ENCODE assay signal across 11 cellular contexts in genomic region chr10:58755688-58756087, GRCh38.
DNase-seq lines count a peak whose midpoint lies in the region; ATAC-seq and TF ChIP-seq lines count a peak whose summit lies in the region.
"Had no signal": no experiment of that assay in that cellular context is flagged by ENCODE, and none has a peak within 500 bp of the region (broad histone marks: within the 10 kb centered on the region; RNA-seq: fewer than 3 reads in every experiment).

No MANE protein-coding gene starts in this region.

- H3K9me3 ChIP-seq in HEK293 (ENCODE audit: control insufficient read depth, insufficient read depth, low read depth, low read length), result no peaks in the 10 kb centered on the region
- no peaks in the 10 kb centered on the region for H3K9me3 ChIP-seq in thymus (ENCODE audit: control insufficient read depth)
- H3K9me3 ChIP-seq: pancreas had no signal

- peak overlapping the region; percentile 19; the same call in 1 of the 2 replicates for H3K4me3 ChIP-seq in HEK293 (ENCODE audit: low read depth, low read length)
- no peak overlapping the region for H3K4me3 ChIP-seq in thymus (ENCODE audit: low read length)

- H3K36me3 ChIP-seq in HEK293 (ENCODE audit: control insufficient read depth in 2 of 2, insufficient read depth in 1 of 2, low read length in 2 of 2) (no peaks in the 10 kb centered on the region), thymus (ENCODE audit: control insufficient read depth, insufficient read depth) (no peaks in the 10 kb centered on the region)
- H3K36me3 ChIP-seq: pancreas had no signal

- 84% methylated on average over 4 of the region's 4 CpGs for WGBS in thymus

- peak overlapping the region in 3 of 5 experiments; percentile 66 to 81 (median 71) for H3K27ac Mint-ChIP-seq in brain
- H3K27ac Mint-ChIP-seq in activated CD4-positive, alpha-beta memory T cell treated with anti-CD3 and anti-CD28 coated beads, Interleukin-2, amount 10 ng/mL, durations not matched to agents 7 days and 5 days, result no peak overlapping the region
- H3K27ac Mint-ChIP-seq in activated CD4-positive, alpha-beta T cell treated with anti-CD3 and anti-CD28 coated beads, Interleukin-2, amount 10 ng/mL, durations not matched to agents 7 days and 5 days, result no peak overlapping the region
- H3K27ac Mint-ChIP-seq: activated CD8-positive, alpha-beta memory T cell treated with anti-CD3 and anti-CD28 coated beads, Interleukin-2, amount 10 ng/mL, durations not matched to agents 7 days and 5 days; stimulated activated memory B cell treated with anti-CD40 and anti-IgM and Interleukin-4, amounts not matched to agents 10 μg/mL and 1 μg/mL and 100 μg/mL, for 72 hours had no signal

- no peaks in the 10 kb centered on the region for H3K9me3 Mint-ChIP-seq in brain
- no peaks in the 10 kb centered on the region for H3K9me3 Mint-ChIP-seq in activated CD4-positive, alpha-beta memory T cell treated with anti-CD3 and anti-CD28 coated beads, Interleukin-2, amount 10 ng/mL, durations not matched to agents 7 days and 5 days
- no peaks in the 10 kb centered on the region for H3K9me3 Mint-ChIP-seq in activated CD4-positive, alpha-beta T cell treated with anti-CD3 and anti-CD28 coated beads, Interleukin-2, amount 10 ng/mL, durations not matched to agents 7 days and 5 days
- H3K9me3 Mint-ChIP-seq: stimulated activated memory B cell treated with anti-CD40 and anti-IgM and Interleukin-4, amounts not matched to agents 10 μg/mL and 1 μg/mL and 100 μg/mL, for 72 hours had no signal

- H3K4me1 Mint-ChIP-seq in brain, result peaks cover 48% of the 10 kb centered on the region
- no peaks in the 10 kb centered on the region for H3K4me1 Mint-ChIP-seq in activated CD4-positive, alpha-beta memory T cell treated with anti-CD3 and anti-CD28 coated beads, Interleukin-2, amount 10 ng/mL, durations not matched to agents 7 days and 5 days
- no peaks in the 10 kb centered on the region for H3K4me1 Mint-ChIP-seq in activated CD4-positive, alpha-beta T cell treated with anti-CD3 and anti-CD28 coated beads, Interleukin-2, amount 10 ng/mL, durations not matched to agents 7 days and 5 days
- H3K4me1 Mint-ChIP-seq: activated CD8-positive, alpha-beta memory T cell treated with anti-CD3 and anti-CD28 coated beads, Interleukin-2, amount 10 ng/mL, durations not matched to agents 7 days and 5 days; stimulated activated memory B cell treated with anti-CD40 and anti-IgM and Interleukin-4, amounts not matched to agents 10 μg/mL and 1 μg/mL and 100 μg/mL, for 72 hours had no signal

- H3K27ac ChIP-seq in HEK293 (ENCODE audit: extremely low read depth, low read depth, low read length) (no peak overlapping the region), thymus (ENCODE audit: low read depth) (peak overlapping the region; percentile 18)

- peaks cover 2% of the 10 kb centered on the region; the same call in 1 of the 2 replicates for H3K4me1 ChIP-seq in HEK293 (ENCODE audit: control insufficient read depth, insufficient read depth, low read length)
- H3K4me1 ChIP-seq in thymus (ENCODE audit: control insufficient read depth, insufficient read depth, low read length), result no peaks in the 10 kb centered on the region
- H3K4me1 ChIP-seq: pancreas had no signal

- no peak for ATAC-seq in HG03045 (IDR thresholded peaks at IDR 0.05; ENCODE audit: unreplicated experiment)
- ATAC-seq: activated CD8-positive, alpha-beta memory T cell treated with anti-CD3 and anti-CD28 coated beads, Interleukin-2, amount 10 ng/mL, durations not matched to agents 7 days and 5 days; stimulated activated memory B cell treated with anti-CD40 and anti-IgM and Interleukin-4, amounts not matched to agents 10 μg/mL and 1 μg/mL and 100 μg/mL, for 72 hours had no signal

- no peak for TF ChIP-seq CTCF in HEK293 (tag by site-specific recombination; IDR thresholded peaks at IDR 0.05)
- TF ChIP-seq CTCF in brain (conservative IDR thresholded peaks at IDR 0.05), result no peak

- CTCF ChIA-PET in HEK293 (lab: Yijun Ruan, JAX), result interaction anchor here (0.6 kb wide), 1 partner anchor 262 kb away, joined by 4 read pairs; no protein-coding TSS in a partner anchor
- CTCF ChIA-PET in activated CD4-positive, alpha-beta memory T cell treated with anti-CD3 and anti-CD28 coated beads, Interleukin-2, amount 10 ng/mL, durations not matched to agents 7 days and 5 days (lab: Charles Lee), result no interaction called here
- CTCF ChIA-PET in activated CD4-positive, alpha-beta T cell treated with anti-CD3 and anti-CD28 coated beads, Interleukin-2, amount 10 ng/mL, durations not matched to agents 7 days and 5 days (lab: Charles Lee), result no interaction called here

- no peaks in the 10 kb centered on the region for H3K36me3 Mint-ChIP-seq in brain
- H3K36me3 Mint-ChIP-seq in activated CD4-positive, alpha-beta memory T cell treated with anti-CD3 and anti-CD28 coated beads, Interleukin-2, amount 10 ng/mL, durations not matched to agents 7 days and 5 days (ENCODE audit: low read depth), result no peaks in the 10 kb centered on the region
- H3K36me3 Mint-ChIP-seq in activated CD4-positive, alpha-beta T cell treated with anti-CD3 and anti-CD28 coated beads, Interleukin-2, amount 10 ng/mL, durations not matched to agents 7 days and 5 days (ENCODE audit: low read depth), result no peaks in the 10 kb centered on the region
- H3K36me3 Mint-ChIP-seq: activated CD8-positive, alpha-beta memory T cell treated with anti-CD3 and anti-CD28 coated beads, Interleukin-2, amount 10 ng/mL, durations not matched to agents 7 days and 5 days; stimulated activated memory B cell treated with anti-CD40 and anti-IgM and Interleukin-4, amounts not matched to agents 10 μg/mL and 1 μg/mL and 100 μg/mL, for 72 hours had no signal

- DNase-seq in kidney tubule cell (ENCODE audit: low spot score) (peak; percentile 74), NCI-H82 treated with DMSO at 0.1 percent for 48 hours (lab: John Stamatoyannopoulos, UW; ENCODE audit: unreplicated experiment) (no peak)
- DNase-seq in activated CD4-positive, alpha-beta memory T cell treated with anti-CD3 and anti-CD28 coated beads, Interleukin-2, amount 10 ng/mL, durations not matched to agents 7 days and 5 days, result no peak
- DNase-seq in activated CD4-positive, alpha-beta T cell treated with anti-CD3 and anti-CD28 coated beads, Interleukin-2, amount 10 ng/mL, durations not matched to agents 7 days and 5 days, result no peak
- DNase-seq: activated CD8-positive, alpha-beta memory T cell treated with anti-CD3 and anti-CD28 coated beads, Interleukin-2, amount 10 ng/mL, durations not matched to agents 7 days and 5 days; pancreas had no signal

- H3K27me3 ChIP-seq in thymus (ENCODE audit: control insufficient read depth, insufficient read depth), result no peaks in the 10 kb centered on the region
- H3K27me3 ChIP-seq: pancreas had no signal

- H3K27me3 Mint-ChIP-seq in brain, result peaks cover 3% of the 10 kb centered on the region
- peaks cover 2% of the 10 kb centered on the region for H3K27me3 Mint-ChIP-seq in activated CD4-positive, alpha-beta memory T cell treated with anti-CD3 and anti-CD28 coated beads, Interleukin-2, amount 10 ng/mL, durations not matched to agents 7 days and 5 days
- no peaks in the 10 kb centered on the region for H3K27me3 Mint-ChIP-seq in activated CD4-positive, alpha-beta T cell treated with anti-CD3 and anti-CD28 coated beads, Interleukin-2, amount 10 ng/mL, durations not matched to agents 7 days and 5 days
- H3K27me3 Mint-ChIP-seq: activated CD8-positive, alpha-beta memory T cell treated with anti-CD3 and anti-CD28 coated beads, Interleukin-2, amount 10 ng/mL, durations not matched to agents 7 days and 5 days; stimulated activated memory B cell treated with anti-CD40 and anti-IgM and Interleukin-4, amounts not matched to agents 10 μg/mL and 1 μg/mL and 100 μg/mL, for 72 hours had no signal

- POLR2A ChIA-PET in HEK293 (lab: Yijun Ruan, JAX), result no interaction called here
- POLR2A ChIA-PET in activated CD4-positive, alpha-beta memory T cell treated with anti-CD3 and anti-CD28 coated beads, Interleukin-2, amount 10 ng/mL, durations not matched to agents 7 days and 5 days (lab: Charles Lee), result no interaction called here
- POLR2A ChIA-PET in activated CD4-positive, alpha-beta T cell treated with anti-CD3 and anti-CD28 coated beads, Interleukin-2, amount 10 ng/mL, durations not matched to agents 7 days and 5 days (lab: Charles Lee), result no interaction called here

- peak overlapping the region in 3 of 5 experiments; percentile 7 to 53 (median 16) for H3K4me3 Mint-ChIP-seq in brain
- H3K4me3 Mint-ChIP-seq in activated CD4-positive, alpha-beta memory T cell treated with anti-CD3 and anti-CD28 coated beads, Interleukin-2, amount 10 ng/mL, durations not matched to agents 7 days and 5 days, result no peak overlapping the region
- no peak overlapping the region for H3K4me3 Mint-ChIP-seq in activated CD4-positive, alpha-beta T cell treated with anti-CD3 and anti-CD28 coated beads, Interleukin-2, amount 10 ng/mL, durations not matched to agents 7 days and 5 days
- H3K4me3 Mint-ChIP-seq: activated CD8-positive, alpha-beta memory T cell treated with anti-CD3 and anti-CD28 coated beads, Interleukin-2, amount 10 ng/mL, durations not matched to agents 7 days and 5 days; stimulated activated memory B cell treated with anti-CD40 and anti-IgM and Interleukin-4, amounts not matched to agents 10 μg/mL and 1 μg/mL and 100 μg/mL, for 72 hours had no signal

TF ChIP-seq in HEK293, 187 proteins besides CTCF, POLR2A, EP300 and RAD21:
- no peak for TF ChIP-seq ZBTB21 (tag by site-specific recombination; IDR thresholded peaks at IDR 0.05)
- no peak for TF ChIP-seq PRDM4 (tag by site-specific recombination; IDR thresholded peaks at IDR 0.05)
- TF ChIP-seq PRDM1 (tag by site-specific recombination; IDR thresholded peaks at IDR 0.05), result peak; percentile 70
- TF ChIP-seq ZNF341 (tag by site-specific recombination; IDR thresholded peaks at IDR 0.05; ENCODE audit: low read depth), result no peak

Comparison
In these comparisons a context has a peak if more than half of its experiments do, and no peak if none do; other contexts are left out.
1. H3K27ac Mint-ChIP-seq: peak in brain (3 of 5); none in activated CD4-positive, alpha-beta memory T cell treated with anti-CD3 and anti-CD28 coated beads, Interleukin-2, amount 10 ng/mL, durations not matched to agents 7 days and 5 days (single experiment) and activated CD4-positive, alpha-beta T cell treated with anti-CD3 and anti-CD28 coated beads, Interleukin-2, amount 10 ng/mL, durations not matched to agents 7 days and 5 days (single experiment).
2. H3K4me3 Mint-ChIP-seq: peak in brain (3 of 5); none in activated CD4-positive, alpha-beta memory T cell treated with anti-CD3 and anti-CD28 coated beads, Interleukin-2, amount 10 ng/mL, durations not matched to agents 7 days and 5 days (single experiment) and activated CD4-positive, alpha-beta T cell treated with anti-CD3 and anti-CD28 coated beads, Interleukin-2, amount 10 ng/mL, durations not matched to agents 7 days and 5 days (single experiment).